24 cellular contexts compared by ENCODE assay signal in the genomic region with DNA sequence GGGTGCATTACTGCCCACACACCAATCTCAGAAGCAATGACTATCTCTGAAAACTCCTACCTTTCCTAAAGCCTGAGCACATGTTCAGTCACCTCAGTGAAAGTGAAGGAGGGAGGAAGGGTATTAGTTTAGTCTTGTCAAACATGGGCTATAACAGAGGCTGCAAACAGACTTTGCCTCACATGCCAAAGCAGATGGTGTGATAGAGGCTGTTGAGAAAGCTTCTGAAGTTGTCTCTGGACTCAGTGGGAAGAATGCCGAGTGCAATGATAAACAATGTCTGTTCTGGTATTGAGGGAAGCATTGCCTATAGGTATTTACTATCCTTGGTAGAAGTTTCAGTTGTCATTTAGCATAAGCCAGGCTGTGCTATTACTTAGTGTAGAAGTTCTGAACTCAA.
"Had no signal": no experiment of that assay in that cellular context is flagged by ENCODE, and none has a peak within 500 bp of the region (broad histone marks: within the 10 kb centered on the region; RNA-seq: fewer than 3 reads in every experiment).

No MANE protein-coding gene starts in this region.

- H3K9me3 ChIP-seq: esophagus muscularis mucosa, gastrocnemius medialis, heart right ventricle, left ventricle myocardium inferior, lower lobe of right lung, pancreas, uterus had no signal

- H3K36me3 ChIP-seq: esophagus muscularis mucosa, gastrocnemius medialis, heart right ventricle, left ventricle myocardium inferior, lower lobe of right lung, pancreas, uterus had no signal

- DNase-seq: effector memory CD8-positive, alpha-beta T cell; gastrocnemius medialis; heart right ventricle; kidney; left cardiac atrium; left ventricle myocardium inferior; lower lobe of right lung; naive B cell; occipital lobe; right cardiac atrium; stimulated activated CD4-positive, alpha-beta T cell treated with anti-CD3 and anti-CD28 coated beads, Interleukin-4, amount 100 ng/mL, for 1 hour; stimulated activated CD8-positive, alpha-beta memory T cell treated with anti-CD3 and anti-CD28 coated beads, Interleukin-4, amount 100 ng/mL, for 48 hours; uterus had no signal

- H3K27ac ChIP-seq: epithelial cell of prostate, esophagus muscularis mucosa, gastrocnemius medialis, heart right ventricle, left ventricle myocardium inferior, lower lobe of right lung, pancreas, uterus had no signal

- H3K27me3 ChIP-seq: esophagus muscularis mucosa, gastrocnemius medialis, heart right ventricle, pancreas, uterus had no signal

- H3K4me2 ChIP-seq: smooth muscle cell had no signal

- H3K4me1 ChIP-seq: esophagus muscularis mucosa, gastrocnemius medialis, heart right ventricle, left ventricle myocardium inferior, lower lobe of right lung, uterus had no signal

- H3K27ac Mint-ChIP-seq: dendritic cell treated with granulocyte-macrophage colony-stimulating factor and Interleukin-4, amounts not matched to agents 40 ng/mL and 50 ng/mL, for 4 days; effector memory CD8-positive, alpha-beta T cell; memory B cell; naive B cell; nephron; progenitor cell of endocrine pancreas; stimulated activated memory B cell treated with anti-CD40 and anti-IgM and Interleukin-4, amounts not matched to agents 10 μg/mL and 1 μg/mL and 100 μg/mL, for 72 hours; stimulated activated naive CD8-positive, alpha-beta T cell treated with anti-CD3 and anti-CD28 coated beads, Interleukin-15, Interleukin-2, amounts not matched to agents 100 ng/mL and 50 ng/mL, for 24 hours; type B pancreatic cell had no signal

- H3K4me3 ChIP-seq: esophagus muscularis mucosa, gastrocnemius medialis, heart right ventricle, left ventricle myocardium inferior, lower lobe of right lung, pancreas, smooth muscle cell, uterus had no signal

- H3K4me3 Mint-ChIP-seq: dendritic cell treated with granulocyte-macrophage colony-stimulating factor and Interleukin-4, amounts not matched to agents 40 ng/mL and 50 ng/mL, for 4 days; effector memory CD8-positive, alpha-beta T cell; memory B cell; naive B cell; nephron; stimulated activated memory B cell treated with anti-CD40 and anti-IgM and Interleukin-4, amounts not matched to agents 10 μg/mL and 1 μg/mL and 100 μg/mL, for 72 hours; stimulated activated naive CD8-positive, alpha-beta T cell treated with anti-CD3 and anti-CD28 coated beads, Interleukin-15, Interleukin-2, amounts not matched to agents 100 ng/mL and 50 ng/mL, for 24 hours; type B pancreatic cell had no signal

- H3K9me3 Mint-ChIP-seq: dendritic cell treated with granulocyte-macrophage colony-stimulating factor and Interleukin-4, amounts not matched to agents 40 ng/mL and 50 ng/mL, for 4 days; memory B cell; naive B cell; nephron; stimulated activated memory B cell treated with anti-CD40 and anti-IgM and Interleukin-4, amounts not matched to agents 10 μg/mL and 1 μg/mL and 100 μg/mL, for 72 hours; stimulated activated naive CD8-positive, alpha-beta T cell treated with anti-CD3 and anti-CD28 coated beads, Interleukin-15, Interleukin-2, amounts not matched to agents 100 ng/mL and 50 ng/mL, for 24 hours; type B pancreatic cell had no signal

- H3K4me1 Mint-ChIP-seq: nephron had no signal

- H3K36me3 Mint-ChIP-seq: memory B cell; naive B cell; stimulated activated memory B cell treated with anti-CD40 and anti-IgM and Interleukin-4, amounts not matched to agents 10 μg/mL and 1 μg/mL and 100 μg/mL, for 72 hours; type B pancreatic cell had no signal

- H3K27me3 Mint-ChIP-seq: dendritic cell treated with granulocyte-macrophage colony-stimulating factor and Interleukin-4, amounts not matched to agents 40 ng/mL and 50 ng/mL, for 4 days; effector memory CD8-positive, alpha-beta T cell; stimulated activated memory B cell treated with anti-CD40 and anti-IgM and Interleukin-4, amounts not matched to agents 10 μg/mL and 1 μg/mL and 100 μg/mL, for 72 hours; stimulated activated naive CD8-positive, alpha-beta T cell treated with anti-CD3 and anti-CD28 coated beads, Interleukin-15, Interleukin-2, amounts not matched to agents 100 ng/mL and 50 ng/mL, for 24 hours had no signal
